ENCODE assay signal across 10 cellular contexts in genomic region chr1:116983112-116983511, GRCh38.
"Had no signal": no experiment of that assay in that cellular context is flagged by ENCODE, and none has a peak within 500 bp of the region (broad histone marks: within the 10 kb centered on the region; RNA-seq: fewer than 3 reads in every experiment).

No MANE protein-coding gene starts in this region.

- H3K4me1 ChIP-seq: uterus had no signal

- H3K4me3 ChIP-seq: uterus had no signal

- H3K36me3 ChIP-seq: uterus had no signal

- H3K9me3 ChIP-seq: uterus had no signal

- DNase-seq: activated CD4-positive, alpha-beta T cell treated with anti-CD3 and anti-CD28 coated beads for 48 hours; activated CD8-positive, alpha-beta memory T cell treated with anti-CD3 and anti-CD28 coated beads, Interleukin-2, amount 50 U/mL, for 48 hours; activated CD8-positive, alpha-beta T cell treated with anti-CD3 and anti-CD28 coated beads, Interleukin-2, amount 10 ng/mL, durations not matched to agents 7 days and 5 days; effector memory CD8-positive, alpha-beta T cell; nephron progenitor cell; stimulated activated CD4-positive, alpha-beta T cell treated with anti-CD3 and anti-CD28 coated beads, Interleukin-15, amount 100 ng/mL, for 24 hours; stimulated activated CD4-positive, alpha-beta T cell treated with anti-CD3 and anti-CD28 coated beads, Interleukin-4, amount 100 ng/mL, for 4 hours; stimulated activated naive CD8-positive, alpha-beta T cell treated with anti-CD3 and anti-CD28 coated beads, Interleukin-15, amount 100 ng/mL, for 72 hours; uterus had no signal

- H3K27ac ChIP-seq: epithelial cell of prostate had no signal

- H3K27me3 ChIP-seq: uterus had no signal

- ATAC-seq: activated CD8-positive, alpha-beta T cell treated with anti-CD3 and anti-CD28 coated beads, Interleukin-2, amount 10 ng/mL, durations not matched to agents 7 days and 5 days; effector memory CD8-positive, alpha-beta T cell; stimulated activated naive CD8-positive, alpha-beta T cell treated with anti-CD3 and anti-CD28 coated beads, Interleukin-15, amount 100 ng/mL, for 72 hours had no signal
